20 cellular contexts compared by ENCODE assay signal in genomic region chr11:15765530-15765929, GRCh38.
"Had no signal": no experiment of that assay in that cellular context is flagged by ENCODE, and none has a peak within 500 bp of the region (broad histone marks: within the 10 kb centered on the region; RNA-seq: fewer than 3 reads in every experiment).

No MANE protein-coding gene starts in this region.

- FAIRE-seq: bronchial epithelial cell, endothelial cell of umbilical vein had no signal

- H3K4me3 ChIP-seq: ascending aorta, esophagus muscularis mucosa, heart right ventricle, right lobe of liver, thoracic aorta had no signal

- H3K36me3 ChIP-seq: ascending aorta, esophagus muscularis mucosa, heart right ventricle, right lobe of liver, thoracic aorta had no signal

- H3K9me3 ChIP-seq: ascending aorta, esophagus muscularis mucosa, right lobe of liver, thoracic aorta had no signal

- H3K4me1 ChIP-seq: ascending aorta, esophagus muscularis mucosa, heart right ventricle, right lobe of liver had no signal

- DNase-seq: activated CD4-positive, alpha-beta T cell treated with anti-CD3 and anti-CD28 coated beads, Interleukin-2, amount 10 ng/mL, durations not matched to agents 24 days and 14 days; activated CD4-positive, CD25-positive, alpha-beta regulatory T cell; activated CD8-positive, alpha-beta memory T cell treated with anti-CD3 and anti-CD28 coated beads, Interleukin-2, amount 50 U/mL, for 4 hours; activated CD8-positive, alpha-beta T cell treated with anti-CD3 and anti-CD28 coated beads, Interleukin-2, amount 10 ng/mL, durations not matched to agents 7 days and 5 days; activated effector memory CD4-positive, alpha-beta T cell treated with Interleukin-2 at 50 U/mL for 16 hours; activated T-cell treated with anti-CD3 and anti-CD28 coated beads, Interleukin-2, amount 50 U/mL, for 48 hours; cerebellar nuclear complex; effector memory CD4-positive, alpha-beta T cell; heart right ventricle; nephron progenitor cell; occipital lobe; right lobe of liver; stimulated activated CD4-positive, alpha-beta T cell treated with anti-CD3 and anti-CD28 coated beads, Interleukin-4, amount 100 ng/mL, for 4 hours; T1000 had no signal

- H3K27ac ChIP-seq: ascending aorta, esophagus muscularis mucosa, heart right ventricle, right lobe of liver, thoracic aorta had no signal

- H3K27me3 ChIP-seq: ascending aorta, esophagus muscularis mucosa, heart right ventricle, right lobe of liver had no signal

- ATAC-seq: activated CD8-positive, alpha-beta T cell treated with anti-CD3 and anti-CD28 coated beads, Interleukin-2, amount 10 ng/mL, durations not matched to agents 7 days and 5 days; heart right ventricle; stimulated activated memory B cell treated with anti-CD40 and anti-IgM and Interleukin-4, amounts not matched to agents 10 μg/mL and 1 μg/mL and 100 μg/mL, for 72 hours had no signal
